In the genomic region with DNA sequence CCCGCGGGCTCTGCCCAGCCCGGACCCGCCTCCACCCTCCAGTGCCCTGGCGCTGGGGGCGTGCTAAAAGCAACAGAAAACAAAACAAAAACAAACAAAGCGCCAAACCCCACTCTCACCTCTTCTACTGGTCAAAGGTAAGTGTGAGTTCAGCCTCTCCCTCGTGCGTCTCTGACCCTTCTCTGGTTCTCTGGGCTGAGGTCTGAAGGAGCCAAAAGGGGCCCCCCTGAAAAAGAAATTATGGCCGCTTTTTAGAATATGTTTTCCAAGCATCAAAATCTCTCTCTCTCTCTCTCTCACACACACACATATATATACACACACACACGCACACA, we compare ENCODE assay signal across 8 cellular contexts.
DNase-seq lines count a peak whose midpoint lies in the region; FAIRE-seq and TF ChIP-seq lines count a peak whose summit lies in the region.

No MANE protein-coding gene starts in this region.

- no peaks in the 10 kb centered on the region for H3K9me3 Mint-ChIP-seq in neural crest cell

- no peak overlapping the region for H3K27ac ChIP-seq in Karpas-422 (ENCODE audit: low read length)
- H3K27ac ChIP-seq in dorsolateral prefrontal cortex, result peak overlapping the region in 6 of 59 donors; percentile 31 to 63 (median 46)

- no peak for FAIRE-seq in RCC 7860 (lab: Jason Lieb, UNC)

- H3K4me2 ChIP-seq in Karpas-422 (ENCODE audit: low read depth, low read length, poor library complexity, severe bottlenecking), result peak overlapping the region; percentile 46

- TF ChIP-seq CTCF in BE2C (IDR thresholded peaks at IDR 0.05; ENCODE audit: low read depth, low read length) (no peak), dorsolateral prefrontal cortex (IDR thresholded peaks at IDR 0.05 in 54 of 56, conservative IDR thresholded peaks at IDR 0.05 in 2 of 56; ENCODE audit: low read depth in 1 of 56, partially characterized antibody in 56 of 56) (peak in 12 of 56 donors; percentile 1 to 48 (median 6)), neural crest cell (conservative IDR thresholded peaks at IDR 0.05) (no peak)

- peak overlapping the region; percentile 91 for H3K4me3 Mint-ChIP-seq in neural crest cell

- peak overlapping the region; percentile 48 for H2AFZ ChIP-seq in Karpas-422 (ENCODE audit: low read length)

- H3K9me2 ChIP-seq in Karpas-422 (replicated peaks; ENCODE audit: insufficient read depth, low read length), result no peaks in the 10 kb centered on the region

- no peaks in the 10 kb centered on the region for H3K79me2 ChIP-seq in Karpas-422 (ENCODE audit: low read length)

- H3K9ac ChIP-seq in Karpas-422 (ENCODE audit: low read length), result 0 out of 2 replicates have a peak overlapping the region, but pooled peaks have one; percentile 7

- no peak overlapping the region for H3K27ac Mint-ChIP-seq in neural crest cell (ENCODE audit: unreplicated experiment)

- H3K27me3 ChIP-seq in BE2C (no peaks in the 10 kb centered on the region), Karpas-422 (ENCODE audit: low read length) (0 out of 2 replicates have a peak, but pooled peaks cover 2% of the 10 kb centered on the region), dorsolateral prefrontal cortex (peaks cover 0 to 15% (median 0%) of the 10 kb centered on the region in 45 donors)

- H4K20me1 ChIP-seq in Karpas-422 (ENCODE audit: insufficient read depth, low read depth, low read length), result no peaks in the 10 kb centered on the region

- H3K36me3 ChIP-seq in BE2C, result no peaks in the 10 kb centered on the region
- H3K36me3 ChIP-seq in Karpas-422 (ENCODE audit: insufficient read depth, low read length), result no peaks in the 10 kb centered on the region

- no peaks in the 10 kb centered on the region for H3K36me3 Mint-ChIP-seq in neural crest cell (ENCODE audit: low read depth)

- H3K4me1 Mint-ChIP-seq in neural crest cell, result peaks cover 16% of the 10 kb centered on the region

- H3K4me1 ChIP-seq in BE2C, result peaks cover 9% of the 10 kb centered on the region; the same call in 1 of the 2 replicates
- peaks cover 11% of the 10 kb centered on the region for H3K4me1 ChIP-seq in Karpas-422 (ENCODE audit: low read length)

- no peaks in the 10 kb centered on the region for H3K9me3 ChIP-seq in BE2C
- H3K9me3 ChIP-seq in Karpas-422 (ENCODE audit: low read length), result no peaks in the 10 kb centered on the region

- H3K4me3 ChIP-seq in BE2C (ENCODE audit: low read depth, low read length), result peak overlapping the region; percentile 46
- peak overlapping the region; percentile 35; the same call in 1 of the 2 replicates for H3K4me3 ChIP-seq in Karpas-422 (ENCODE audit: low read length)
- peak overlapping the region in 58 of 59 donors; percentile 48 to 84 (median 68) for H3K4me3 ChIP-seq in dorsolateral prefrontal cortex

- peaks cover 63% of the 10 kb centered on the region for H3K27me3 Mint-ChIP-seq in neural crest cell (ENCODE audit: low read depth)

- intact Hi-C loops in dorsolateral prefrontal cortex (cut with DNase I), result loop anchor here in 1 of 2 donors (10.0 kb wide), 1 partner anchor 810 kb away; no protein-coding TSS in a partner anchor
- intact Hi-C loops in posterior cingulate gyrus (cut with DNase I), result loop anchor here (2.0 to 5.0 kb wide), 5 partner anchors 413 to 1817 kb away; no protein-coding TSS in a partner anchor

- DNase-seq in BE2C, result no peak
- no peak for DNase-seq in Karpas-422
- no peak for DNase-seq in dorsolateral prefrontal cortex
- DNase-seq in neural crest cell (ENCODE audit: low read depth, low spot score), result no peak
- DNase-seq in NCI-H2029 treated with DMSO at 0.1 percent for 48 hours (lab: John Stamatoyannopoulos, UW), result no peak
- DNase-seq in RCC 7860 (ENCODE audit: low spot score), result no peak
- no peak for DNase-seq in posterior cingulate gyrus
- DNase-seq in cerebellar cortex (ENCODE audit: low spot score), result no peak
